ENCODE assay signal across 18 cellular contexts in the genomic region with DNA sequence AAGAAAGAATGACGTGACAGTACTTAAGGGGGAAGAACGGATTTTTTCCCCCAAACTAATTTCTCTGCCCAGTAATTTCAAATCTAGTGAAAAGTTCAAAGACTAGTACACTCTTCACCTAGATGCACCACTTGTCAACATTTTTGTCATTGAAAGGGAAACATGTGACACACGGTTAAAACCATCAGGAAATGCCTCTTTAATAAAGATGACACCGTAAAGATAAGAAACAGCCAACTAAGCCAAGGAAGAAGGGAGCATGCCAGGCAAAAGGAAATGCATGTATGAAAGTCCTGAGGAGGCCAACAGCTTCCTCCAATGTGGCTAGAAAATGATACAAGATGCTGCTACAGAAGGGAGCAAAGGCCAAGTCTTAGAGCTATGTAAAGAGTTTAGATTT. TPM values are rescaled to one million over a fixed set of nuclear protein-coding genes. Genes with fewer than 3 reads are reported as not detected.
A peak's percentile ranks its signal among the peaks of the same experiment; 100 is the strongest.
DNase-seq lines count a peak whose midpoint lies in the region; ATAC-seq, FAIRE-seq and TF ChIP-seq lines count a peak whose summit lies in the region.
"Had no signal": no experiment of that assay in that cellular context is flagged by ENCODE, and none has a peak within 500 bp of the region (broad histone marks: within the 10 kb centered on the region; RNA-seq: fewer than 3 reads in every experiment).

No MANE protein-coding gene starts in this region.

- H3K4me3 ChIP-seq in mesendoderm (ENCODE audit: low read length) = no peak overlapping the region
- H3K4me3 ChIP-seq: ascending aorta, Peyer's patch, testis had no signal

- no peak overlapping the region for H2BK15ac ChIP-seq in mesendoderm (replicated peaks; ENCODE audit: low read depth)

- ATAC-seq in CD4-positive, alpha-beta T cell (ENCODE audit: poor library complexity) = no peak
- no peak for ATAC-seq in activated CD8-positive, alpha-beta T cell treated with anti-CD3 and anti-CD28 coated beads for 36 hours
- no peak for ATAC-seq in left lobe of liver
- no peak for ATAC-seq in HG03457 (IDR thresholded peaks at IDR 0.05; ENCODE audit: unreplicated experiment)

- no peak overlapping the region for H2AK5ac ChIP-seq in mesendoderm (ENCODE audit: low read length)

- H3K9me3 ChIP-seq in CD4-positive, alpha-beta T cell (ENCODE audit: control insufficient read depth, low read length) = no peaks in the 10 kb centered on the region
- H3K9me3 ChIP-seq: ascending aorta, Peyer's patch, testis had no signal

- H3K4me1 ChIP-seq in mesendoderm (ENCODE audit: control insufficient read depth, low read depth, low read length) = peaks cover 3% of the 10 kb centered on the region

- POLR2A ChIA-PET in CD4-positive, alpha-beta T cell (lab: Charles Lee) = interaction anchor here (1.6 kb wide), 1 partner anchor 49 kb away, joined by 3 read pairs; no protein-coding TSS in a partner anchor
- POLR2A ChIA-PET in activated CD8-positive, alpha-beta T cell treated with anti-CD3 and anti-CD28 coated beads for 36 hours (lab: Charles Lee) = no interaction called here

- intact Hi-C loops in CD4-positive, alpha-beta T cell (cut with DNase I, micrococcal nuclease) = no loop called here
- intact Hi-C loops in activated CD8-positive, alpha-beta T cell treated with anti-CD3 and anti-CD28 coated beads for 36 hours (cut with micrococcal nuclease) = no loop called here

- H3K79me1 ChIP-seq in mesendoderm (ENCODE audit: low read length) = peaks cover 12% of the 10 kb centered on the region

- no peak overlapping the region for H3K4me3 Mint-ChIP-seq in CD4-positive, alpha-beta T cell
- H3K4me3 Mint-ChIP-seq in activated CD8-positive, alpha-beta T cell treated with anti-CD3 and anti-CD28 coated beads for 36 hours = no peak overlapping the region
- H3K4me3 Mint-ChIP-seq: activated CD4-positive, alpha-beta memory T cell treated with anti-CD3 and anti-CD28 coated beads, Interleukin-2, amount 10 ng/mL, durations not matched to agents 7 days and 5 days; dendritic cell treated with granulocyte-macrophage colony-stimulating factor and Interleukin-4, amounts not matched to agents 40 ng/mL and 50 ng/mL, for 4 days had no signal

- H3K18ac ChIP-seq in mesendoderm (ENCODE audit: low read length) = no peak overlapping the region

- H3K9me3 Mint-ChIP-seq in CD4-positive, alpha-beta T cell = no peaks in the 10 kb centered on the region
- no peaks in the 10 kb centered on the region for H3K9me3 Mint-ChIP-seq in activated CD8-positive, alpha-beta T cell treated with anti-CD3 and anti-CD28 coated beads for 36 hours
- H3K9me3 Mint-ChIP-seq: activated CD4-positive, alpha-beta memory T cell treated with anti-CD3 and anti-CD28 coated beads, Interleukin-2, amount 10 ng/mL, durations not matched to agents 7 days and 5 days; dendritic cell treated with granulocyte-macrophage colony-stimulating factor and Interleukin-4, amounts not matched to agents 40 ng/mL and 50 ng/mL, for 4 days had no signal

- CTCF ChIA-PET in CD4-positive, alpha-beta T cell (lab: Charles Lee) = no interaction called here
- CTCF ChIA-PET in activated CD8-positive, alpha-beta T cell treated with anti-CD3 and anti-CD28 coated beads for 36 hours (lab: Charles Lee) = no interaction called here

- no peak overlapping the region for H3K4ac ChIP-seq in mesendoderm (ENCODE audit: low read depth, low read length)

- no peak for TF ChIP-seq CTCF in CD4-positive, alpha-beta T cell (IDR thresholded peaks at IDR 0.05)
- no peak for TF ChIP-seq CTCF in activated CD8-positive, alpha-beta T cell treated with anti-CD3 and anti-CD28 coated beads for 36 hours (IDR thresholded peaks at IDR 0.05)

- H2BK5ac ChIP-seq in mesendoderm (ENCODE audit: low read length) = no peak overlapping the region

- H3K23ac ChIP-seq in mesendoderm (ENCODE audit: low read length) = no peak overlapping the region

- no CpG with 5 or more reads among the region's 4 CpGs for WGBS in mesendoderm (ENCODE audit: extremely low coverage, insufficient coverage, low lambda C conversion rate)

- H3K56ac ChIP-seq in mesendoderm (ENCODE audit: low read length) = no peak overlapping the region

- H4K5ac ChIP-seq in mesendoderm (ENCODE audit: low read length) = no peak overlapping the region

- H3K36me3 ChIP-seq in mesendoderm (ENCODE audit: control insufficient read depth, insufficient read depth, low read length) = no peaks in the 10 kb centered on the region
- H3K36me3 ChIP-seq: ascending aorta, Peyer's patch had no signal

- peaks cover 37% of the 10 kb centered on the region for H3K79me2 ChIP-seq in mesendoderm (ENCODE audit: control insufficient read depth, insufficient read depth, low read length)

- no peak for DNase-seq in CD4-positive, alpha-beta T cell
- DNase-seq in HTR-8/SVneo (ENCODE audit: insufficient read length, low spot score) (no peak), mesendoderm (peak; percentile 27), NCI-H526 treated with DMSO at 0.1 percent for 48 hours (lab: John Stamatoyannopoulos, UW) (no peak), medulla oblongata (ENCODE audit: extremely low spot score) (no peak), left lobe of liver (ENCODE audit: low spot score) (no peak)
- no peak for DNase-seq in activated CD8-positive, alpha-beta T cell treated with anti-CD3 and anti-CD28 coated beads for 36 hours
- DNase-seq: activated CD4-positive, alpha-beta memory T cell treated with anti-CD3 and anti-CD28 coated beads, Interleukin-2, amount 10 ng/mL, durations not matched to agents 7 days and 5 days; GOT3; KBM-7; Peyer's patch; posterior cingulate gyrus; testis had no signal

- no peak overlapping the region for H3K27ac ChIP-seq in CD4-positive, alpha-beta T cell (ENCODE audit: low read depth, low read length)
- H3K27ac ChIP-seq in mesendoderm (ENCODE audit: low read depth, low read length) = no peak overlapping the region
- H3K27ac ChIP-seq: ascending aorta, epithelial cell of prostate, HL-60, Peyer's patch, testis had no signal

- H2BK120ac ChIP-seq in mesendoderm (ENCODE audit: low read depth, low read length) = no peak overlapping the region

- H3K27me3 ChIP-seq in CD4-positive, alpha-beta T cell (ENCODE audit: control insufficient read depth, insufficient read depth, low read length) = no peaks in the 10 kb centered on the region
- H3K27me3 ChIP-seq in mesendoderm (ENCODE audit: insufficient read depth, low read length, poor library complexity) = no peaks in the 10 kb centered on the region
- H3K27me3 ChIP-seq: ascending aorta, Peyer's patch, testis had no signal

- H4K8ac ChIP-seq in mesendoderm (ENCODE audit: low read depth, low read length) = no peak overlapping the region

- peaks cover 14% of the 10 kb centered on the region for H3K36me3 Mint-ChIP-seq in CD4-positive, alpha-beta T cell (ENCODE audit: low read depth)
- no peaks in the 10 kb centered on the region for H3K36me3 Mint-ChIP-seq in activated CD8-positive, alpha-beta T cell treated with anti-CD3 and anti-CD28 coated beads for 36 hours (ENCODE audit: low read depth)

- no peak overlapping the region for H3K4me2 ChIP-seq in mesendoderm (ENCODE audit: low read length)

- peak; percentile 68 for FAIRE-seq in HTR-8/SVneo (lab: Jason Lieb, UNC)

- H3K9ac ChIP-seq in mesendoderm (ENCODE audit: low read length) = no peak overlapping the region

- H3K4me1 Mint-ChIP-seq in CD4-positive, alpha-beta T cell (ENCODE audit: low read depth) = peaks cover 78% of the 10 kb centered on the region
- H3K4me1 Mint-ChIP-seq in activated CD8-positive, alpha-beta T cell treated with anti-CD3 and anti-CD28 coated beads for 36 hours (ENCODE audit: low read depth) = peaks cover 57% of the 10 kb centered on the region

- no peaks in the 10 kb centered on the region for H3K27me3 Mint-ChIP-seq in CD4-positive, alpha-beta T cell
- no peaks in the 10 kb centered on the region for H3K27me3 Mint-ChIP-seq in activated CD8-positive, alpha-beta T cell treated with anti-CD3 and anti-CD28 coated beads for 36 hours
- H3K27me3 Mint-ChIP-seq: activated CD4-positive, alpha-beta memory T cell treated with anti-CD3 and anti-CD28 coated beads, Interleukin-2, amount 10 ng/mL, durations not matched to agents 7 days and 5 days; dendritic cell treated with granulocyte-macrophage colony-stimulating factor and Interleukin-4, amounts not matched to agents 40 ng/mL and 50 ng/mL, for 4 days had no signal

- H3K27ac Mint-ChIP-seq in CD4-positive, alpha-beta T cell = peak overlapping the region; percentile 13
- H3K27ac Mint-ChIP-seq in activated CD8-positive, alpha-beta T cell treated with anti-CD3 and anti-CD28 coated beads for 36 hours = peak overlapping the region; percentile 3
- H3K27ac Mint-ChIP-seq: activated CD4-positive, alpha-beta memory T cell treated with anti-CD3 and anti-CD28 coated beads, Interleukin-2, amount 10 ng/mL, durations not matched to agents 7 days and 5 days; dendritic cell treated with granulocyte-macrophage colony-stimulating factor and Interleukin-4, amounts not matched to agents 40 ng/mL and 50 ng/mL, for 4 days had no signal

RNA-seq across cellular contexts. Expression of gene RSF1, which starts 49.4 kb away (rescaled TPM):
- total RNA-seq in CD4-positive, alpha-beta T cell = 10 to 100 TPM; 87.7 to 91.9 TPM
- total RNA-seq in activated CD8-positive, alpha-beta T cell treated with anti-CD3 and anti-CD28 coated beads for 36 hours = 10 to 100 TPM; 45.4 to 47.7 TPM
- 59.1 TPM for polyA plus RNA-seq in mesendoderm (2013, experiment 1 of 2)
- 59.0 TPM for polyA plus RNA-seq in mesendoderm (2013, experiment 2 of 2)
- total RNA-seq in left lobe of liver = 19.9 TPM

RNA-seq across cellular contexts. Expression of gene AAMDC, which starts 49.8 kb away (rescaled TPM):
- 1 to 10 TPM; 1.5 to 2.1 TPM for total RNA-seq in CD4-positive, alpha-beta T cell
- 1 to 10 TPM; 3.7 to 4.9 TPM for total RNA-seq in activated CD8-positive, alpha-beta T cell treated with anti-CD3 and anti-CD28 coated beads for 36 hours
- 23.9 TPM for polyA plus RNA-seq in mesendoderm (2013, experiment 1 of 2)
- 22.1 TPM for polyA plus RNA-seq in mesendoderm (2013, experiment 2 of 2)
- total RNA-seq in left lobe of liver = 18.5 TPM
